In genomic region chr10:49408437-49409306, GRCh38 we compare ENCODE assay signal across 12 cellular contexts. TPM values are rescaled to one million over a fixed set of nuclear protein-coding genes. Genes with fewer than 3 reads are reported as not detected.
DNase-seq lines count a peak whose midpoint lies in the region; ATAC-seq, FAIRE-seq and TF ChIP-seq lines count a peak whose summit lies in the region.
"Had no signal": no experiment of that assay in that cellular context is flagged by ENCODE, and none has a peak within 500 bp of the region (broad histone marks: within the 10 kb centered on the region; RNA-seq: fewer than 3 reads in every experiment).

No MANE protein-coding gene starts in this region.

- POLR2A ChIA-PET in endothelial cell of umbilical vein (lab: Charles Lee) = no interaction called here

- BruUV-seq in endothelial cell of umbilical vein (replicated peaks; lab: Mats Ljungman, UMichigan) = no TSS peak

- no peak overlapping the region for H2AFZ ChIP-seq in endothelial cell of umbilical vein (ENCODE audit: low read depth, low read length)

- no peak overlapping the region for H3K4me2 ChIP-seq in endothelial cell of umbilical vein (ENCODE audit: insufficient read depth, low read length)

- peaks cover 31% of the 10 kb centered on the region for H3K27me3 Mint-ChIP-seq in activated T-cell treated with anti-CD3 and anti-CD28 coated beads, Interleukin-2, amount 50 U/mL, for 4 hours (ENCODE audit: low read depth)

- CTCF ChIA-PET in endothelial cell of umbilical vein (lab: Charles Lee) = interaction anchor here (0.9 to 4.8 kb wide), 18 partner anchors 7 to 751 kb away, joined by 3 to 109 read pairs (median 7); no protein-coding TSS in a partner anchor

- DNase-seq in right atrium auricular region (ENCODE audit: low spot score) (peak; percentile 46), left cardiac atrium (no peak), NB4 (ENCODE audit: low read depth) (peak; percentile 54), endothelial cell of umbilical vein (ENCODE audit: low read depth, low spot score) (no peak), AG08396 (ENCODE audit: low spot score) (no peak), GM20000 (ENCODE audit: low spot score) (no peak)
- no peak for DNase-seq in activated T-cell treated with anti-CD3 and anti-CD28 coated beads, Interleukin-2, amount 50 U/mL, for 4 hours
- DNase-seq: SHP77 had no signal

- TF ChIP-seq CTCF in right atrium auricular region (IDR thresholded peaks at IDR 0.05) (peak in 1 of 2 donors; percentile 19), NB4 (IDR thresholded peaks at IDR 0.05; ENCODE audit: low read depth, low read length) (peak; percentile 45), endothelial cell of umbilical vein (IDR thresholded peaks at IDR 0.05; ENCODE audit: extremely low read depth in 1 of 2, insufficient read depth in 1 of 2, low read depth in 1 of 2, low read length in 2 of 2) (peak; percentile 34 to 37), GM20000 (IDR thresholded peaks at IDR 0.05; ENCODE audit: extremely low read depth, missing control alignments) (no peak)

- H3K27me3 ChIP-seq in right atrium auricular region (no peaks in the 10 kb centered on the region), endothelial cell of umbilical vein (ENCODE audit: control insufficient read depth in 2 of 2, insufficient read depth in 2 of 2, low read length in 2 of 2) (peaks cover 2 to 10% of the 10 kb centered on the region in 2 experiments)

- no peaks in the 10 kb centered on the region for H3K9me3 Mint-ChIP-seq in activated T-cell treated with anti-CD3 and anti-CD28 coated beads, Interleukin-2, amount 50 U/mL, for 4 hours

- no peak for TF ChIP-seq POLR2A in NB4 (IDR thresholded peaks at IDR 0.05; ENCODE audit: extremely low read depth, insufficient read length)
- TF ChIP-seq POLR2A in endothelial cell of umbilical vein (IDR thresholded peaks at IDR 0.05; ENCODE audit: low read depth, low read length) = no peak

- H4K20me1 ChIP-seq in endothelial cell of umbilical vein (replicated peaks; ENCODE audit: control insufficient read depth, extremely low read depth, insufficient read depth, low read length) = no peaks in the 10 kb centered on the region

- H3K9me1 ChIP-seq in endothelial cell of umbilical vein (replicated peaks; ENCODE audit: control insufficient read depth, extremely low read depth, insufficient read depth, low read length) = no peaks in the 10 kb centered on the region

- no peaks in the 10 kb centered on the region for H3K9me3 ChIP-seq in right atrium auricular region
- no peaks in the 10 kb centered on the region for H3K9me3 ChIP-seq in endothelial cell of umbilical vein (replicated peaks; ENCODE audit: control insufficient read depth, insufficient read depth, low read length)

- H3K79me2 ChIP-seq in endothelial cell of umbilical vein (ENCODE audit: control insufficient read depth, insufficient read depth, low read length) = no peaks in the 10 kb centered on the region

- intact Hi-C loops in left cardiac atrium (cut with DNase I) (no loop called here), endothelial cell of umbilical vein (cut with micrococcal nuclease) (loop anchor here (5.0 kb wide), 1 partner anchor 814 kb away; no protein-coding TSS in a partner anchor)

- no peaks in the 10 kb centered on the region for H3K36me3 Mint-ChIP-seq in activated T-cell treated with anti-CD3 and anti-CD28 coated beads, Interleukin-2, amount 50 U/mL, for 4 hours (ENCODE audit: insufficient read depth)

- H3K4me3 ChIP-seq in right atrium auricular region = no peak overlapping the region
- no peak overlapping the region for H3K4me3 ChIP-seq in NB4 (ENCODE audit: low read depth, low read length)
- H3K4me3 ChIP-seq in endothelial cell of umbilical vein (replicated peaks in 1 of 3; ENCODE audit: insufficient read depth in 1 of 3, low read depth in 1 of 3, low read length in 3 of 3) = no peak overlapping the region

- H3K4me1 Mint-ChIP-seq in activated T-cell treated with anti-CD3 and anti-CD28 coated beads, Interleukin-2, amount 50 U/mL, for 4 hours (ENCODE audit: low read depth) = no peaks in the 10 kb centered on the region

- no peak for FAIRE-seq in endothelial cell of umbilical vein (lab: Jason Lieb, UNC)

- no peak overlapping the region for H3K4me3 Mint-ChIP-seq in activated T-cell treated with anti-CD3 and anti-CD28 coated beads, Interleukin-2, amount 50 U/mL, for 4 hours

- dilution Hi-C loops in endothelial cell of umbilical vein (cut with MboI; ENCODE audit: extremely low pct_ligation_motif_present, low sequenced_read_pairs) = no loop called here

- H3K4me1 ChIP-seq in right atrium auricular region (peaks cover 0 to 12% of the 10 kb centered on the region in 2 donors), endothelial cell of umbilical vein (ENCODE audit: control insufficient read depth, extremely low read depth, insufficient read depth, low read length) (no peaks in the 10 kb centered on the region)

- no peak for ATAC-seq in left cardiac atrium
- ATAC-seq in activated T-cell treated with anti-CD3 and anti-CD28 coated beads, Interleukin-2, amount 50 U/mL, for 4 hours = no peak
- no peak for ATAC-seq in GM21786 (IDR thresholded peaks at IDR 0.05; ENCODE audit: unreplicated experiment)

- no peaks in the 10 kb centered on the region for H3K36me3 ChIP-seq in right atrium auricular region
- H3K36me3 ChIP-seq in endothelial cell of umbilical vein (ENCODE audit: control insufficient read depth in 2 of 2, extremely low read depth in 1 of 2, insufficient read depth in 2 of 2, low read length in 2 of 2) = no peaks in the 10 kb centered on the region

- no peak overlapping the region for H3K27ac ChIP-seq in right atrium auricular region
- no peak overlapping the region for H3K27ac ChIP-seq in endothelial cell of umbilical vein (ENCODE audit: insufficient read depth, low read depth, low read length)

- no peak overlapping the region for H3K9ac ChIP-seq in endothelial cell of umbilical vein (replicated peaks; ENCODE audit: extremely low read depth, insufficient read depth, low read length)

TF ChIP-seq in endothelial cell of umbilical vein, 7 proteins besides CTCF, POLR2A, EP300 and RAD21:
- TF ChIP-seq EZH2 (IDR thresholded peaks at IDR 0.05; ENCODE audit: borderline replicate concordance, low read depth, low read length, severe bottlenecking) (no peak), MYC (IDR thresholded peaks at IDR 0.05; ENCODE audit: low read depth, low read length) (no peak), FOS (IDR thresholded peaks at IDR 0.05; ENCODE audit: borderline replicate concordance, insufficient read depth, low read length) (no peak), MAX (IDR thresholded peaks at IDR 0.05; ENCODE audit: insufficient read depth, insufficient read length) (no peak), JUN (IDR thresholded peaks at IDR 0.05; ENCODE audit: borderline replicate concordance, insufficient read depth, insufficient read length, low read depth) (no peak), POLR2AphosphoS5 (IDR thresholded peaks at IDR 0.05; ENCODE audit: insufficient read depth, low read depth, low read length) (no peak), GATA2 (IDR thresholded peaks at IDR 0.05; ENCODE audit: insufficient read depth, insufficient read length, low read depth, low read length) (no peak)

RNA-seq across cellular contexts. Expression of gene DRGX, which starts 12.8 kb away (rescaled TPM):
- total RNA-seq in right atrium auricular region (not detected), left cardiac atrium (not detected), endothelial cell of umbilical vein (not detected in 2 replicates)
- not detected in 2 replicates for polyA plus RNA-seq in endothelial cell of umbilical vein
- not detected in 2 replicates for polyA plus RNA-seq in endothelial cell of umbilical vein (2011; cell fraction: cytosol; rRNA removed)
- not detected in 2 replicates for polyA plus RNA-seq in endothelial cell of umbilical vein (2011; cell fraction: nucleus; rRNA removed)
- polyA plus RNA-seq in endothelial cell of umbilical vein (2012) = not detected in 2 replicates
- polyA minus RNA-seq in endothelial cell of umbilical vein = not detected in 2 replicates
- not detected for polyA minus RNA-seq in endothelial cell of umbilical vein (2011; cell fraction: cytosol; rRNA and poly(A)+ RNA removed)
- not detected in 2 replicates for polyA minus RNA-seq in endothelial cell of umbilical vein (2011; cell fraction: nucleus; rRNA and poly(A)+ RNA removed)
- total RNA-seq in activated T-cell treated with anti-CD3 and anti-CD28 coated beads, Interleukin-2, amount 50 U/mL, for 4 hours = not detected
- total RNA-seq: Daoy, mesenteric fat pad, sciatic nerve had no signal

Comparison
In these comparisons a context has a peak if more than half of its experiments do, and no peak if none do; other contexts are left out.
1. DNase-seq: peak in right atrium auricular region (single experiment) and NB4 (single experiment); none in left cardiac atrium (single experiment), endothelial cell of umbilical vein (single experiment), activated T-cell treated with anti-CD3 and anti-CD28 coated beads, Interleukin-2, amount 50 U/mL, for 4 hours (single experiment), AG08396 (single experiment) and GM20000 (single experiment).